Comparison of ENCODE assay signal across 8 cellular contexts in genomic region chr22:44620129-44620840, GRCh38.
A peak's percentile ranks its signal among the peaks of the same experiment; 100 is the strongest.
DNase-seq lines count a peak whose midpoint lies in the region; ATAC-seq, FAIRE-seq and TF ChIP-seq lines count a peak whose summit lies in the region.

No MANE protein-coding gene starts in this region.

- ATAC-seq in GM12878, result peak; percentile 81
- no peak for ATAC-seq in HG03521 (IDR thresholded peaks at IDR 0.05; ENCODE audit: unreplicated experiment)

- TF ChIP-seq CTCF in WERI-Rb-1 (IDR thresholded peaks at IDR 0.05; ENCODE audit: low read depth, low read length) (no peak), GM12878 (IDR thresholded peaks at IDR 0.05 in 2 of 3, conservative IDR thresholded peaks at IDR 0.05 in 1 of 3; ENCODE audit: control insufficient read depth in 2 of 3, extremely low read depth in 1 of 3, insufficient read depth in 1 of 3, low read depth in 3 of 3, low read length in 3 of 3) (no peak)

- no TSS peak for BruUV-seq in GM12878 (replicated peaks; lab: Mats Ljungman, UMichigan)

- RAD21 ChIA-PET in GM12878 (lab: Charles Lee; ENCODE audit: unreplicated experiment), result no interaction called here

- 9% methylated on average over 48 of the region's 48 CpGs for WGBS in GM12878 (ENCODE audit: insufficient coverage, insufficient replicate concordance, low lambda C conversion rate, missing lambda C conversion rate)

- no peak for TF ChIP-seq RAD21 in GM12878 (IDR thresholded peaks at IDR 0.05; ENCODE audit: insufficient read depth, low read depth, low read length)

- H4K20me1 ChIP-seq in GM12878 (ENCODE audit: control insufficient read depth, insufficient read depth), result no peaks in the 10 kb centered on the region

- H3K4me1 ChIP-seq in GM12878 (ENCODE audit: control insufficient read depth, insufficient read depth, low read length), result no peaks in the 10 kb centered on the region

- no peaks in the 10 kb centered on the region for H3K79me2 ChIP-seq in GM12878 (ENCODE audit: control insufficient read depth, insufficient read depth, low read length)

- H3K27ac ChIP-seq in WERI-Rb-1, result peak overlapping the region; percentile 92
- no peak overlapping the region for H3K27ac ChIP-seq in GM12878 (ENCODE audit: control insufficient read depth, insufficient read depth)

- peak overlapping the region; percentile 5 for H3K4me3 ChIP-seq in WERI-Rb-1 (ENCODE audit: low read depth, low read length)
- no peak overlapping the region for H3K4me3 ChIP-seq in GM12878

- POLR2A ChIA-PET in GM12878 (lab: Charles Lee), result no interaction called here

- SMC1A ChIA-PET in GM12878 (lab: Charles Lee; ENCODE audit: uncharacterized antibody, unreplicated experiment), result no interaction called here

- intact Hi-C loops in GM12878 (cut with micrococcal nuclease; ENCODE audit: unreplicated experiment), result no loop called here

- H3K36me3 ChIP-seq in WERI-Rb-1 (no peaks in the 10 kb centered on the region), GM12878 (ENCODE audit: control insufficient read depth in 2 of 2, insufficient read depth in 2 of 2, low read length in 1 of 2) (no peaks in the 10 kb centered on the region)

- no peak overlapping the region for H3K9ac ChIP-seq in GM12878 (ENCODE audit: control insufficient read depth, insufficient read depth, low read length)

- in situ Hi-C loops in GM12878 (cut with MboI), result loop anchor here (5.0 to 10.0 kb wide), 2 partner anchors 623 to 1225 kb away; no protein-coding TSS in a partner anchor

- no peak for FAIRE-seq in GM12878 (lab: Jason Lieb, UNC)

- no peak for TF ChIP-seq POLR2A in GM12878 (IDR thresholded peaks at IDR 0.05; ENCODE audit: low read depth, low read length)

- CTCF ChIA-PET in GM12878 (lab: Yijun Ruan, JAX), result no interaction called here

- H3K4me2 ChIP-seq in GM12878 (ENCODE audit: control insufficient read depth, insufficient read depth), result peak overlapping the region; percentile 48; the same call in 1 of the 2 replicates

- H3K27me3 ChIP-seq in WERI-Rb-1 (ENCODE audit: insufficient read depth, low read depth, severe bottlenecking) (no peaks in the 10 kb centered on the region), GM12878 (replicated peaks in 1 of 2; ENCODE audit: control insufficient read depth in 2 of 2, insufficient read depth in 2 of 2, low read length in 1 of 2) (no peaks in the 10 kb centered on the region; a peak in 2 of 4 replicates)

- DNase-seq in NCI-H2196 (lab: John Stamatoyannopoulos, UW; ENCODE audit: unreplicated experiment) (peak; percentile 47), NCI-H2196 treated with DMSO at 0.1 percent for 48 hours (lab: John Stamatoyannopoulos, UW; ENCODE audit: unreplicated experiment) (no peak), WERI-Rb-1 (peak; percentile 99), GM12878 (ENCODE audit: low read depth, low spot score) (no peak), left kidney (ENCODE audit: low read depth, low spot score) (peak; percentile 96), C1 segment of cervical spinal cord (lab: John Stamatoyannopoulos, UW) (no peak)
- DNase-seq in stimulated activated CD8-positive, alpha-beta memory T cell treated with anti-CD3 and anti-CD28 coated beads, Interleukin-12 subunit alpha, Interleukin-12 subunit beta, amount 100 ng/mL, for 24 hours (ENCODE audit: extremely low read depth), result peak; percentile 59

- no peak; a peak in 1 of 4 replicates for TF ChIP-seq EP300 in GM12878 (IDR thresholded peaks at IDR 0.05; ENCODE audit: borderline replicate concordance in 1 of 2, control insufficient read depth in 1 of 2, low read depth in 2 of 2, low read length in 2 of 2)

- no peaks in the 10 kb centered on the region for H3K9me3 ChIP-seq in WERI-Rb-1 (ENCODE audit: severe bottlenecking)
- no peaks in the 10 kb centered on the region; the same call in 2 of the 3 replicates for H3K9me3 ChIP-seq in GM12878 (replicated peaks; ENCODE audit: control insufficient read depth, insufficient read depth, low read length)

- peak overlapping the region; percentile 4; the same call in 1 of the 2 replicates for H2AFZ ChIP-seq in GM12878 (ENCODE audit: control insufficient read depth, low read depth, low read length)

TF ChIP-seq in GM12878, 131 proteins besides CTCF, POLR2A, EP300 and RAD21:
- TF ChIP-seq RFX5 (IDR thresholded peaks at IDR 0.05; ENCODE audit: low read depth, low read length) (peak; percentile 70; the same call in 1 of the 2 replicates), ZBTB40 (IDR thresholded peaks at IDR 0.05; ENCODE audit: borderline replicate concordance) (no peak), MXI1 (IDR thresholded peaks at IDR 0.05; ENCODE audit: low read depth, low read length) (0 out of 2 replicates have a peak, but pooled peaks have one; percentile 17), NR2F1 (conservative IDR thresholded peaks at IDR 0.05) (peak; percentile 70; the same call in 1 of the 2 replicates), ZNF622 (IDR thresholded peaks at IDR 0.05) (no peak), BMI1 (IDR thresholded peaks at IDR 0.05; ENCODE audit: borderline replicate concordance) (peak; percentile 87), MEF2A (IDR thresholded peaks at IDR 0.05; ENCODE audit: insufficient read depth, low read depth, low read length) (no peak), RCOR1 (conservative IDR thresholded peaks at IDR 0.05; ENCODE audit: low read depth, low read length) (no peak), REST (IDR thresholded peaks at IDR 0.05; ENCODE audit: low read depth, low read length) (no peak), BHLHE40 (IDR thresholded peaks at IDR 0.05; ENCODE audit: borderline replicate concordance in 1 of 2, low read depth in 2 of 2, low read length in 1 of 2) (peak in 1 of 2 experiments; percentile 1; a peak in 1 of 4 replicates), BACH1 (IDR thresholded peaks at IDR 0.05; ENCODE audit: borderline replicate concordance) (no peak), GATAD2B (conservative IDR thresholded peaks at IDR 0.05; ENCODE audit: low read depth) (0 out of 2 replicates have a peak, but pooled peaks have one; percentile 28), IKZF1 (conservative IDR thresholded peaks at IDR 0.05) (0 out of 2 replicates have a peak, but pooled peaks have one; percentile 32)
TF ChIP-seq in GM12878: peak in this region for 7.

Comparison
In these comparisons a context has a peak if more than half of its experiments do, and no peak if none do; other contexts are left out.
1. DNase-seq: peak in NCI-H2196 (single experiment), WERI-Rb-1 (single experiment), left kidney (single experiment) and stimulated activated CD8-positive, alpha-beta memory T cell treated with anti-CD3 and anti-CD28 coated beads, Interleukin-12 subunit alpha, Interleukin-12 subunit beta, amount 100 ng/mL, for 24 hours (single experiment); none in NCI-H2196 treated with DMSO at 0.1 percent for 48 hours (single experiment), GM12878 (single experiment) and C1 segment of cervical spinal cord (0 of 14).